ENCODE assay signal across 2 cellular contexts in the genomic region with DNA sequence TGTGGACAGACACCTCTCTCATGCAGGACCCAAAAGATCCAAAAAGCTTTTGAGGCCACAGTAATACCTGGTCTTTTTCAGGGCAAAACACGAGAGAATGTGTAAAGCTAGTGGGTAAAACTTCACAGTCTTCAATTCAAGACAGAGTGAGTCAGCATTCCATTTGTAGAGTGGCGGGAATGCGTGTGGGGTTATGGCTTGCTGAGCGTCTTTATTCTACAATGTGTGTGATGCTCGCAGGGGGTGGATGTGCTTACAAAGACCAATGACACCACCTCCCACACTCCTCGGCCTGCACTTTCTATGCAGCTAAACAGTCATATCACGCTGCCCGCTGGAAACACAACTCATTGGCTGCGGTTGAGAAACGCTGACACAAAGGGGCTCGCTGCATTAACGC.
TF ChIP-seq lines count a peak whose summit lies in the region.

No MANE protein-coding gene starts in this region.

TF ChIP-seq in H1, 55 proteins besides CTCF, POLR2A, EP300 and RAD21 (continued from another document and continues in another):
- no peak for TF ChIP-seq BCL11A (IDR thresholded peaks at IDR 0.05; ENCODE audit: low read depth in 2 of 2, low read length in 2 of 2)
- no peak for TF ChIP-seq NRF1 (IDR thresholded peaks at IDR 0.05; ENCODE audit: low read depth, low read length)
- TF ChIP-seq SIX5 (IDR thresholded peaks at IDR 0.05; ENCODE audit: low read depth, low read length), result no peak
- no peak for TF ChIP-seq NANOG (IDR thresholded peaks at IDR 0.05; ENCODE audit: insufficient read depth, low read depth, low read length, poor library complexity, severe bottlenecking)
- no peak for TF ChIP-seq POLR2AphosphoS5 (IDR thresholded peaks at IDR 0.05; ENCODE audit: low read depth, low read length)
- no peak for TF ChIP-seq SRF (IDR thresholded peaks at IDR 0.05; ENCODE audit: low read depth, low read length)
- TF ChIP-seq BACH1 (IDR thresholded peaks at IDR 0.05; ENCODE audit: low read length), result peak; percentile 82
- no peak for TF ChIP-seq RNF2 (IDR thresholded peaks at IDR 0.05; ENCODE audit: borderline replicate concordance, low read depth, low read length, missing control alignments, poor library complexity, severe bottlenecking)
- no peak for TF ChIP-seq YY1 (IDR thresholded peaks at IDR 0.05; ENCODE audit: low read depth, low read length)
- TF ChIP-seq SP1 (IDR thresholded peaks at IDR 0.05; ENCODE audit: low read depth, low read length), result no peak
- TF ChIP-seq, protein P1, sequence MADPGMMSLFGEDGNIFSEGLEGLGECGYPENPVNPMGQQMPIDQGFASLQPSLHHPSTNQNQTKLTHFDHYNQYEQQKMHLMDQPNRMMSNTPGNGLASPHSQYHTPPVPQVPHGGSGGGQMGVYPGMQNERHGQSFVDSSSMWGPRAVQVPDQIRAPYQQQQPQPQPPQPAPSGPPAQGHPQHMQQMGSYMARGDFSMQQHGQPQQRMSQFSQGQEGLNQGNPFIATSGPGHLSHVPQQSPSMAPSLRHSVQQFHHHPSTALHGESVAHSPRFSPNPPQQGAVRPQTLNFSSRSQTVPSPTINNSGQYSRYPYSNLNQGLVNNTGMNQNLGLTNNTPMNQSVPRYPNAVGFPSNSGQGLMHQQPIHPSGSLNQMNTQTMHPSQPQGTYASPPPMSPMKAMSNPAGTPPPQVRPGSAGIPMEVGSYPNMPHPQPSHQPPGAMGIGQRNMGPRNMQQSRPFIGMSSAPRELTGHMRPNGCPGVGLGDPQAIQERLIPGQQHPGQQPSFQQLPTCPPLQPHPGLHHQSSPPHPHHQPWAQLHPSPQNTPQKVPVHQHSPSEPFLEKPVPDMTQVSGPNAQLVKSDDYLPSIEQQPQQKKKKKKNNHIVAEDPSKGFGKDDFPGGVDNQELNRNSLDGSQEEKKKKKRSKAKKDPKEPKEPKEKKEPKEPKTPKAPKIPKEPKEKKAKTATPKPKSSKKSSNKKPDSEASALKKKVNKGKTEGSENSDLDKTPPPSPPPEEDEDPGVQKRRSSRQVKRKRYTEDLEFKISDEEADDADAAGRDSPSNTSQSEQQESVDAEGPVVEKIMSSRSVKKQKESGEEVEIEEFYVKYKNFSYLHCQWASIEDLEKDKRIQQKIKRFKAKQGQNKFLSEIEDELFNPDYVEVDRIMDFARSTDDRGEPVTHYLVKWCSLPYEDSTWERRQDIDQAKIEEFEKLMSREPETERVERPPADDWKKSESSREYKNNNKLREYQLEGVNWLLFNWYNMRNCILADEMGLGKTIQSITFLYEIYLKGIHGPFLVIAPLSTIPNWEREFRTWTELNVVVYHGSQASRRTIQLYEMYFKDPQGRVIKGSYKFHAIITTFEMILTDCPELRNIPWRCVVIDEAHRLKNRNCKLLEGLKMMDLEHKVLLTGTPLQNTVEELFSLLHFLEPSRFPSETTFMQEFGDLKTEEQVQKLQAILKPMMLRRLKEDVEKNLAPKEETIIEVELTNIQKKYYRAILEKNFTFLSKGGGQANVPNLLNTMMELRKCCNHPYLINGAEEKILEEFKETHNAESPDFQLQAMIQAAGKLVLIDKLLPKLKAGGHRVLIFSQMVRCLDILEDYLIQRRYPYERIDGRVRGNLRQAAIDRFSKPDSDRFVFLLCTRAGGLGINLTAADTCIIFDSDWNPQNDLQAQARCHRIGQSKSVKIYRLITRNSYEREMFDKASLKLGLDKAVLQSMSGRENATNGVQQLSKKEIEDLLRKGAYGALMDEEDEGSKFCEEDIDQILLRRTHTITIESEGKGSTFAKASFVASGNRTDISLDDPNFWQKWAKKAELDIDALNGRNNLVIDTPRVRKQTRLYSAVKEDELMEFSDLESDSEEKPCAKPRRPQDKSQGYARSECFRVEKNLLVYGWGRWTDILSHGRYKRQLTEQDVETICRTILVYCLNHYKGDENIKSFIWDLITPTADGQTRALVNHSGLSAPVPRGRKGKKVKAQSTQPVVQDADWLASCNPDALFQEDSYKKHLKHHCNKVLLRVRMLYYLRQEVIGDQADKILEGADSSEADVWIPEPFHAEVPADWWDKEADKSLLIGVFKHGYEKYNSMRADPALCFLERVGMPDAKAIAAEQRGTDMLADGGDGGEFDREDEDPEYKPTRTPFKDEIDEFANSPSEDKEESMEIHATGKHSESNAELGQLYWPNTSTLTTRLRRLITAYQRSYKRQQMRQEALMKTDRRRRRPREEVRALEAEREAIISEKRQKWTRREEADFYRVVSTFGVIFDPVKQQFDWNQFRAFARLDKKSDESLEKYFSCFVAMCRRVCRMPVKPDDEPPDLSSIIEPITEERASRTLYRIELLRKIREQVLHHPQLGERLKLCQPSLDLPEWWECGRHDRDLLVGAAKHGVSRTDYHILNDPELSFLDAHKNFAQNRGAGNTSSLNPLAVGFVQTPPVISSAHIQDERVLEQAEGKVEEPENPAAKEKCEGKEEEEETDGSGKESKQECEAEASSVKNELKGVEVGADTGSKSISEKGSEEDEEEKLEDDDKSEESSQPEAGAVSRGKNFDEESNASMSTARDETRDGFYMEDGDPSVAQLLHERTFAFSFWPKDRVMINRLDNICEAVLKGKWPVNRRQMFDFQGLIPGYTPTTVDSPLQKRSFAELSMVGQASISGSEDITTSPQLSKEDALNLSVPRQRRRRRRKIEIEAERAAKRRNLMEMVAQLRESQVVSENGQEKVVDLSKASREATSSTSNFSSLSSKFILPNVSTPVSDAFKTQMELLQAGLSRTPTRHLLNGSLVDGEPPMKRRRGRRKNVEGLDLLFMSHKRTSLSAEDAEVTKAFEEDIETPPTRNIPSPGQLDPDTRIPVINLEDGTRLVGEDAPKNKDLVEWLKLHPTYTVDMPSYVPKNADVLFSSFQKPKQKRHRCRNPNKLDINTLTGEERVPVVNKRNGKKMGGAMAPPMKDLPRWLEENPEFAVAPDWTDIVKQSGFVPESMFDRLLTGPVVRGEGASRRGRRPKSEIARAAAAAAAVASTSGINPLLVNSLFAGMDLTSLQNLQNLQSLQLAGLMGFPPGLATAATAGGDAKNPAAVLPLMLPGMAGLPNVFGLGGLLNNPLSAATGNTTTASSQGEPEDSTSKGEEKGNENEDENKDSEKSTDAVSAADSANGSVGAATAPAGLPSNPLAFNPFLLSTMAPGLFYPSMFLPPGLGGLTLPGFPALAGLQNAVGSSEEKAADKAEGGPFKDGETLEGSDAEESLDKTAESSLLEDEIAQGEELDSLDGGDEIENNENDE (IDR thresholded peaks at IDR 0.05; ENCODE audit: insufficient replicate concordance, low read length), result no peak
- TF ChIP-seq CBX8 (IDR thresholded peaks at IDR 0.05; ENCODE audit: borderline replicate concordance, low read depth, low read length), result no peak
- TF ChIP-seq TCF12 (IDR thresholded peaks at IDR 0.05; ENCODE audit: low read depth, low read length), result no peak
- no peak for TF ChIP-seq SIN3A (conservative IDR thresholded peaks at IDR 0.05 in 1 of 2, IDR thresholded peaks at IDR 0.05 in 1 of 2; ENCODE audit: low read depth in 1 of 2, low read length in 2 of 2)
- TF ChIP-seq, protein P2, sequence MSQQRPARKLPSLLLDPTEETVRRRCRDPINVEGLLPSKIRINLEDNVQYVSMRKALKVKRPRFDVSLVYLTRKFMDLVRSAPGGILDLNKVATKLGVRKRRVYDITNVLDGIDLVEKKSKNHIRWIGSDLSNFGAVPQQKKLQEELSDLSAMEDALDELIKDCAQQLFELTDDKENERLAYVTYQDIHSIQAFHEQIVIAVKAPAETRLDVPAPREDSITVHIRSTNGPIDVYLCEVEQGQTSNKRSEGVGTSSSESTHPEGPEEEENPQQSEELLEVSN (IDR thresholded peaks at IDR 0.05), result peak; percentile 45; the same call in 1 of the 2 replicates
- no peak for TF ChIP-seq HDAC6 (IDR thresholded peaks at IDR 0.05; ENCODE audit: low read depth, low read length)
- TF ChIP-seq CEBPB (IDR thresholded peaks at IDR 0.05; ENCODE audit: low read depth, low read length), result no peak

TF ChIP-seq in neural cell, 6 proteins besides CTCF, POLR2A, EP300 and RAD21 (continued from another document):
- TF ChIP-seq, protein P3, sequence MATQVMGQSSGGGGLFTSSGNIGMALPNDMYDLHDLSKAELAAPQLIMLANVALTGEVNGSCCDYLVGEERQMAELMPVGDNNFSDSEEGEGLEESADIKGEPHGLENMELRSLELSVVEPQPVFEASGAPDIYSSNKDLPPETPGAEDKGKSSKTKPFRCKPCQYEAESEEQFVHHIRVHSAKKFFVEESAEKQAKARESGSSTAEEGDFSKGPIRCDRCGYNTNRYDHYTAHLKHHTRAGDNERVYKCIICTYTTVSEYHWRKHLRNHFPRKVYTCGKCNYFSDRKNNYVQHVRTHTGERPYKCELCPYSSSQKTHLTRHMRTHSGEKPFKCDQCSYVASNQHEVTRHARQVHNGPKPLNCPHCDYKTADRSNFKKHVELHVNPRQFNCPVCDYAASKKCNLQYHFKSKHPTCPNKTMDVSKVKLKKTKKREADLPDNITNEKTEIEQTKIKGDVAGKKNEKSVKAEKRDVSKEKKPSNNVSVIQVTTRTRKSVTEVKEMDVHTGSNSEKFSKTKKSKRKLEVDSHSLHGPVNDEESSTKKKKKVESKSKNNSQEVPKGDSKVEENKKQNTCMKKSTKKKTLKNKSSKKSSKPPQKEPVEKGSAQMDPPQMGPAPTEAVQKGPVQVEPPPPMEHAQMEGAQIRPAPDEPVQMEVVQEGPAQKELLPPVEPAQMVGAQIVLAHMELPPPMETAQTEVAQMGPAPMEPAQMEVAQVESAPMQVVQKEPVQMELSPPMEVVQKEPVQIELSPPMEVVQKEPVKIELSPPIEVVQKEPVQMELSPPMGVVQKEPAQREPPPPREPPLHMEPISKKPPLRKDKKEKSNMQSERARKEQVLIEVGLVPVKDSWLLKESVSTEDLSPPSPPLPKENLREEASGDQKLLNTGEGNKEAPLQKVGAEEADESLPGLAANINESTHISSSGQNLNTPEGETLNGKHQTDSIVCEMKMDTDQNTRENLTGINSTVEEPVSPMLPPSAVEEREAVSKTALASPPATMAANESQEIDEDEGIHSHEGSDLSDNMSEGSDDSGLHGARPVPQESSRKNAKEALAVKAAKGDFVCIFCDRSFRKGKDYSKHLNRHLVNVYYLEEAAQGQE (IDR thresholded peaks at IDR 0.05; ENCODE audit: borderline replicate concordance), result no peak
- TF ChIP-seq SMC3 (conservative IDR thresholded peaks at IDR 0.05; ENCODE audit: poor library complexity) (no peak), MXI1 (conservative IDR thresholded peaks at IDR 0.05; ENCODE audit: poor library complexity, severe bottlenecking) (no peak), EZH2 (IDR thresholded peaks at IDR 0.05; ENCODE audit: borderline replicate concordance, insufficient read depth, low read length, poor library complexity, severe bottlenecking) (no peak)
